Comparison of ENCODE assay signal across 8 cellular contexts in genomic region chr3:129626744-129627349, GRCh38. TPM values are rescaled to one million over a fixed set of nuclear protein-coding genes. Genes with fewer than 3 reads are reported as not detected.
DNase-seq lines count a peak whose midpoint lies in the region; ATAC-seq and TF ChIP-seq lines count a peak whose summit lies in the region.

No MANE protein-coding gene starts in this region.

- H4K20me1 ChIP-seq in DOHH2 (ENCODE audit: control insufficient read depth, insufficient read depth, low read depth, low read length) = no peaks in the 10 kb centered on the region

- H3K4me2 ChIP-seq in DOHH2 (ENCODE audit: low read length) = peak overlapping the region; percentile 79

- no peaks in the 10 kb centered on the region for H3K9me2 ChIP-seq in DOHH2 (replicated peaks; ENCODE audit: control insufficient read depth, low read length)

- peak in 1 of 2 donors; percentile 73 for TF ChIP-seq POLR2A in heart left ventricle (IDR thresholded peaks at IDR 0.05)

- H3K4me3 Mint-ChIP-seq in activated naive CD8-positive, alpha-beta T cell treated with anti-CD3 and anti-CD28 coated beads, Interleukin-2, amount 10 ng/mL, durations not matched to agents 7 days and 5 days = peak overlapping the region; percentile 91

- H3F3A ChIP-seq in DOHH2 (ENCODE audit: control insufficient read depth, insufficient read depth) = no peaks in the 10 kb centered on the region

- H3K4me1 ChIP-seq in DOHH2 (ENCODE audit: control insufficient read depth, low read length) (peaks cover 25% of the 10 kb centered on the region), heart left ventricle (peaks cover 23 to 71% (median 57%) of the 10 kb centered on the region in 12 donors)

- H3K4me3 ChIP-seq in DOHH2 (ENCODE audit: low read length) (peak overlapping the region; percentile 77), heart left ventricle (peak overlapping the region; percentile 45 to 75 (median 62))

- peaks cover 14% of the 10 kb centered on the region for H3K27me3 Mint-ChIP-seq in activated naive CD8-positive, alpha-beta T cell treated with anti-CD3 and anti-CD28 coated beads, Interleukin-2, amount 10 ng/mL, durations not matched to agents 7 days and 5 days

- H3K27ac ChIP-seq in DOHH2 (ENCODE audit: low read depth, low read length) (no peak overlapping the region), heart left ventricle (peak overlapping the region; percentile 91 to 100 (median 98))

- TF ChIP-seq CTCF in DOHH2 (IDR thresholded peaks at IDR 0.05; ENCODE audit: low read depth, low read length, poor library complexity, severe bottlenecking) = peak; percentile 31
- peak in 6 of 12 donors; percentile 17 to 34 (median 20) for TF ChIP-seq CTCF in heart left ventricle (IDR thresholded peaks at IDR 0.05)

- H3K79me2 ChIP-seq in DOHH2 (ENCODE audit: control insufficient read depth, low read length) = no peaks in the 10 kb centered on the region

- ATAC-seq in GM19467 (IDR thresholded peaks at IDR 0.05; ENCODE audit: unreplicated experiment) (peak; percentile 94), HG03571 (IDR thresholded peaks at IDR 0.05; ENCODE audit: unreplicated experiment) (peak; percentile 96), heart left ventricle (peak; percentile 88 to 94 (median 90))
- peak; percentile 90 for ATAC-seq in activated naive CD8-positive, alpha-beta T cell treated with anti-CD3 and anti-CD28 coated beads, Interleukin-2, amount 10 ng/mL, durations not matched to agents 7 days and 5 days (ENCODE audit: low read depth)

- intact Hi-C loops in heart left ventricle (cut with DNase I) (loop anchor here in 9 of 10 donors (1.0 to 10.0 kb wide), 7 partner anchors 21 to 308 kb away; partner anchors contain the start of genes IFT122 (in 1 of the 9) and PLXND1 (in 1 of the 9)), posterior cingulate gyrus (cut with DNase I) (loop anchor here (2.0 to 10.0 kb wide), 5 partner anchors 135 to 468 kb away; partner anchors contain the start of gene TMCC1)

- peak overlapping the region; percentile 80 for H3K27ac Mint-ChIP-seq in activated naive CD8-positive, alpha-beta T cell treated with anti-CD3 and anti-CD28 coated beads, Interleukin-2, amount 10 ng/mL, durations not matched to agents 7 days and 5 days

- H3K36me3 ChIP-seq in DOHH2 (ENCODE audit: control insufficient read depth, low read length) (no peaks in the 10 kb centered on the region), heart left ventricle (no peaks in the 10 kb centered on the region)

- peaks cover 19% of the 10 kb centered on the region for H3K4me1 Mint-ChIP-seq in activated naive CD8-positive, alpha-beta T cell treated with anti-CD3 and anti-CD28 coated beads, Interleukin-2, amount 10 ng/mL, durations not matched to agents 7 days and 5 days

- H3K9me3 Mint-ChIP-seq in activated naive CD8-positive, alpha-beta T cell treated with anti-CD3 and anti-CD28 coated beads, Interleukin-2, amount 10 ng/mL, durations not matched to agents 7 days and 5 days = no peaks in the 10 kb centered on the region

- H3K9me3 ChIP-seq in DOHH2 (ENCODE audit: control insufficient read depth, insufficient read depth, low read length) (no peaks in the 10 kb centered on the region), heart left ventricle (no peaks in the 10 kb centered on the region)

- H3K36me3 Mint-ChIP-seq in activated naive CD8-positive, alpha-beta T cell treated with anti-CD3 and anti-CD28 coated beads, Interleukin-2, amount 10 ng/mL, durations not matched to agents 7 days and 5 days = no peaks in the 10 kb centered on the region

- H3K27me3 ChIP-seq in DOHH2 (ENCODE audit: control insufficient read depth, low read length) (peaks cover 7% of the 10 kb centered on the region; the same call in 1 of the 2 replicates), heart left ventricle (no peaks in the 10 kb centered on the region)

- DNase-seq in SHP77 (lab: John Stamatoyannopoulos, UW) = peak; percentile 86 to 94
- DNase-seq in activated naive CD8-positive, alpha-beta T cell treated with anti-CD3 and anti-CD28 coated beads, Interleukin-2, amount 10 ng/mL, durations not matched to agents 7 days and 5 days = peak; percentile 80
- peak; percentile 95 to 98 (median 98) for DNase-seq in heart left ventricle
- DNase-seq in posterior cingulate gyrus = peak; percentile 54 to 96 (median 73)
- DNase-seq in cerebellar nuclear complex (lab: John Stamatoyannopoulos, UW) = no peak

- WGBS in heart left ventricle, 4 donors = 1% methylated on average over 29 to 49 of the region's 49 CpGs

- POLR2A ChIA-PET in activated naive CD8-positive, alpha-beta T cell treated with anti-CD3 and anti-CD28 coated beads, Interleukin-2, amount 10 ng/mL, durations not matched to agents 7 days and 5 days (lab: Charles Lee) = interaction anchor here (1.0 to 1.4 kb wide), 2 partner anchors 187 to 308 kb away, joined by 3 read pairs; partner anchors contain the start of genes IFT122 and MBD4

RNA-seq across cellular contexts. Expression of gene PLXND1, which starts 20.4 kb away (rescaled TPM):
- total RNA-seq in activated naive CD8-positive, alpha-beta T cell treated with anti-CD3 and anti-CD28 coated beads, Interleukin-2, amount 10 ng/mL, durations not matched to agents 7 days and 5 days = 10 to 100 TPM; 30.0 to 38.3 TPM
- total RNA-seq in heart left ventricle = 100 to 1,000 TPM in 2 of 9 donors, 10 to 100 TPM in 7; 40.8 to 218 (median 64.9) TPM
- polyA plus RNA-seq in heart left ventricle = 10 to 100 TPM; 66.4 to 67.3 TPM

Comparison
In these comparisons a context has a peak if more than half of its experiments do, and no peak if none do; other contexts are left out.
1. DNase-seq: peak in SHP77 (2 of 2), activated naive CD8-positive, alpha-beta T cell treated with anti-CD3 and anti-CD28 coated beads, Interleukin-2, amount 10 ng/mL, durations not matched to agents 7 days and 5 days (single experiment), heart left ventricle (5 of 5) and posterior cingulate gyrus (10 of 10); none in cerebellar nuclear complex (0 of 2).
2. Peak in every context shown above with its lines, with median percentiles within 50 percentile points of each other: ATAC-seq.